Comparison of ENCODE assay signal across 24 cellular contexts in the genomic region with DNA sequence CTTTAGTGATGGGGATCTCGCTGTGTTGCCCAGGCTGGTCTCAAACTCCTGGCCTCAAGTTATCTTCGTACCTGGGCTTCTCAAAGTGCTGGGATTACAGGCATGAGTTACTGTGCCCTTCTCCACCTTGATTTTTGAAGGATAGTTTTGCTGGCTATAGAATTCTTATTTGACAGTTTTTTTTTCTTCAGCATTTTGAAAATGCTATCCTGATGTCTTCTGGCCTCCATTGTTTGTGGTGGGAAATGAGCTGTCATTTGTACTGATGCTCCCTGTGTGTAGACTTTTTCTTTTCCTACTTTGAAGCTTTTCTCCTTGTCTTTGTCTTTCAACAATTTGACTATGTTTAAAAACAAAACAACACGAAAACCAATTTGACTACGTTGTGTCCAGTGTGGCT. TPM values are rescaled to one million over a fixed set of nuclear protein-coding genes. Genes with fewer than 3 reads are reported as not detected.
"Had no signal": no experiment of that assay in that cellular context is flagged by ENCODE, and none has a peak within 500 bp of the region (broad histone marks: within the 10 kb centered on the region; RNA-seq: fewer than 3 reads in every experiment).

No MANE protein-coding gene starts in this region.

- H3K9me3 ChIP-seq: ascending aorta, suprapubic skin had no signal

- H3K27me3 Mint-ChIP-seq: activated CD4-positive, alpha-beta memory T cell treated with anti-CD3 and anti-CD28 coated beads for 36 hours; activated CD8-positive, alpha-beta memory T cell treated with anti-CD3 and anti-CD28 coated beads, Interleukin-2, amount 10 ng/mL, durations not matched to agents 7 days and 5 days; activated naive CD4-positive, alpha-beta T cell treated with anti-CD3 and anti-CD28 coated beads, Interleukin-2, amount 10 ng/mL, durations not matched to agents 7 days and 5 days; activated T-cell treated with anti-CD3 and anti-CD28 coated beads, Interleukin-2, amount 50 U/mL, for 24 hours; natural killer cell treated with Interleukin-12 subunit alpha and Interleukin-12 subunit beta and Interleukin-15 and Interleukin-18, amount 100 ng/mL, for 72 hours; T-cell had no signal

- H3K27ac ChIP-seq: ascending aorta, cardiac muscle cell, left lung, suprapubic skin had no signal

- H3K27me3 ChIP-seq: ascending aorta, cardiac muscle cell, left lung, suprapubic skin had no signal

- H3K4me3 Mint-ChIP-seq: activated CD4-positive, alpha-beta memory T cell treated with anti-CD3 and anti-CD28 coated beads for 36 hours; activated CD8-positive, alpha-beta memory T cell treated with anti-CD3 and anti-CD28 coated beads, Interleukin-2, amount 10 ng/mL, durations not matched to agents 7 days and 5 days; activated naive CD4-positive, alpha-beta T cell treated with anti-CD3 and anti-CD28 coated beads, Interleukin-2, amount 10 ng/mL, durations not matched to agents 7 days and 5 days; activated T-cell treated with anti-CD3 and anti-CD28 coated beads, Interleukin-2, amount 50 U/mL, for 24 hours; natural killer cell treated with Interleukin-12 subunit alpha and Interleukin-12 subunit beta and Interleukin-15 and Interleukin-18, amount 100 ng/mL, for 72 hours; T-cell had no signal

- H3K27ac Mint-ChIP-seq: activated CD4-positive, alpha-beta memory T cell treated with anti-CD3 and anti-CD28 coated beads for 36 hours; activated CD8-positive, alpha-beta memory T cell treated with anti-CD3 and anti-CD28 coated beads, Interleukin-2, amount 10 ng/mL, durations not matched to agents 7 days and 5 days; activated naive CD4-positive, alpha-beta T cell treated with anti-CD3 and anti-CD28 coated beads, Interleukin-2, amount 10 ng/mL, durations not matched to agents 7 days and 5 days; activated T-cell treated with anti-CD3 and anti-CD28 coated beads, Interleukin-2, amount 50 U/mL, for 24 hours; natural killer cell treated with Interleukin-12 subunit alpha and Interleukin-12 subunit beta and Interleukin-15 and Interleukin-18, amount 100 ng/mL, for 72 hours; T-cell had no signal

- ATAC-seq: activated CD8-positive, alpha-beta memory T cell treated with anti-CD3 and anti-CD28 coated beads, Interleukin-2, amount 10 ng/mL, durations not matched to agents 7 days and 5 days; esophagus mucosa; left lung; natural killer cell treated with Interleukin-12 subunit alpha and Interleukin-12 subunit beta and Interleukin-15 and Interleukin-18, amount 100 ng/mL, for 72 hours; T-cell had no signal

- H3K36me3 ChIP-seq: ascending aorta, cardiac muscle cell, left lung, suprapubic skin had no signal

- DNase-seq: activated CD4-positive, alpha-beta memory T cell treated with anti-CD3 and anti-CD28 coated beads for 36 hours; activated CD8-positive, alpha-beta memory T cell treated with anti-CD3 and anti-CD28 coated beads, Interleukin-2, amount 10 ng/mL, durations not matched to agents 7 days and 5 days; activated naive CD4-positive, alpha-beta T cell treated with anti-CD3 and anti-CD28 coated beads, Interleukin-2, amount 10 ng/mL, durations not matched to agents 7 days and 5 days; activated T-cell treated with anti-CD3 and anti-CD28 coated beads, Interleukin-2, amount 50 U/mL, for 24 hours; hypothalamus; kidney; left lung; mesendoderm; posterior cingulate gyrus; retina; stimulated activated CD4-positive, alpha-beta T cell treated with anti-CD3 and anti-CD28 coated beads, Interleukin-15, amount 100 ng/mL, for 24 hours; stimulated activated CD4-positive, alpha-beta T cell treated with anti-CD3 and anti-CD28 coated beads, Interleukin-4, amount 100 ng/mL, for 1 hour; stimulated activated naive CD4-positive, alpha-beta T cell treated with Interleukin-2 at 50 U/mL for 16 hours; T-cell; T-helper 9 cell; trophoblast cell had no signal

- H3K4me1 Mint-ChIP-seq: activated CD8-positive, alpha-beta memory T cell treated with anti-CD3 and anti-CD28 coated beads, Interleukin-2, amount 10 ng/mL, durations not matched to agents 7 days and 5 days had no signal

- H3K4me3 ChIP-seq: ascending aorta, cardiac muscle cell, left lung, suprapubic skin had no signal

RNA-seq across cellular contexts. Expression of a gene that starts 54.8 kb away (rescaled TPM):
- total RNA-seq: activated CD4-positive, alpha-beta memory T cell treated with anti-CD3 and anti-CD28 coated beads for 36 hours; activated CD8-positive, alpha-beta memory T cell treated with anti-CD3 and anti-CD28 coated beads, Interleukin-2, amount 10 ng/mL, durations not matched to agents 7 days and 5 days; ascending aorta; cardiac muscle cell; dermis microvascular lymphatic vessel endothelial cell; esophagus mucosa; glomerular endothelial cell; kidney; left lung; natural killer cell treated with Interleukin-12 subunit alpha and Interleukin-12 subunit beta and Interleukin-15 and Interleukin-18, amount 100 ng/mL, for 72 hours; skeletal muscle tissue; suprapubic skin; T-cell had no signal
- polyA plus RNA-seq: cardiac muscle cell had no signal
